1 cellular context compared by ENCODE assay signal in the genomic region with DNA sequence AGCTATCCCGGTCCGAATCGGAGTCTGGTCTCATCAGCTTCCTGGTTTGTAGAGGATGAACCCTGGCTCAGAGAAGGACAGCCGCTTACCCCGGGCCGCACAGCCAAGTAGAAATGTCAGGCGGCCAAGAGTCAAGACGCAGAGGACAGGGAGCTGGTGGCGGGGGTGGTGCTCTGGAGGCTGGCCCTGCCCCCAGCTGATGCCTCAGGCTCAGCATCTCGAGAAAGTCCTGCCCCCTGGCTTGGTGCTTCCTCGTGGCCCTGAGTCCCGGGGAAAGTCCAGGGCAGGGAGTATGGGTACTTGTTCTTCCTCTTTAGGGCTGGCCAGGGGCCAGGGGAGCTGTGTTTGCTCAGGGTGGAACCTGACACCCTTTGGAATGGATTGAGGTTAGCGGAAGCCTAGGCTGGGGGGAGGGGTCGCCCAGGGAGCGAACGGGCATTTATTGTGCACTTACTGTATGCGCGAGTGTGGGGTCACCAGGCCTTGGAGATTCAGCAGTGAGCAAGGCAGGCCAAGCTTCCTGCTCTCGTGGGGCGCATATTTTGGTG.
TF ChIP-seq lines count a peak whose summit lies in the region.

No MANE protein-coding gene starts in this region.

TF ChIP-seq in HepG2, 621 proteins besides CTCF, POLR2A, EP300 and RAD21 (continued from another document and continues in another):
- TF ChIP-seq, protein P1, sequence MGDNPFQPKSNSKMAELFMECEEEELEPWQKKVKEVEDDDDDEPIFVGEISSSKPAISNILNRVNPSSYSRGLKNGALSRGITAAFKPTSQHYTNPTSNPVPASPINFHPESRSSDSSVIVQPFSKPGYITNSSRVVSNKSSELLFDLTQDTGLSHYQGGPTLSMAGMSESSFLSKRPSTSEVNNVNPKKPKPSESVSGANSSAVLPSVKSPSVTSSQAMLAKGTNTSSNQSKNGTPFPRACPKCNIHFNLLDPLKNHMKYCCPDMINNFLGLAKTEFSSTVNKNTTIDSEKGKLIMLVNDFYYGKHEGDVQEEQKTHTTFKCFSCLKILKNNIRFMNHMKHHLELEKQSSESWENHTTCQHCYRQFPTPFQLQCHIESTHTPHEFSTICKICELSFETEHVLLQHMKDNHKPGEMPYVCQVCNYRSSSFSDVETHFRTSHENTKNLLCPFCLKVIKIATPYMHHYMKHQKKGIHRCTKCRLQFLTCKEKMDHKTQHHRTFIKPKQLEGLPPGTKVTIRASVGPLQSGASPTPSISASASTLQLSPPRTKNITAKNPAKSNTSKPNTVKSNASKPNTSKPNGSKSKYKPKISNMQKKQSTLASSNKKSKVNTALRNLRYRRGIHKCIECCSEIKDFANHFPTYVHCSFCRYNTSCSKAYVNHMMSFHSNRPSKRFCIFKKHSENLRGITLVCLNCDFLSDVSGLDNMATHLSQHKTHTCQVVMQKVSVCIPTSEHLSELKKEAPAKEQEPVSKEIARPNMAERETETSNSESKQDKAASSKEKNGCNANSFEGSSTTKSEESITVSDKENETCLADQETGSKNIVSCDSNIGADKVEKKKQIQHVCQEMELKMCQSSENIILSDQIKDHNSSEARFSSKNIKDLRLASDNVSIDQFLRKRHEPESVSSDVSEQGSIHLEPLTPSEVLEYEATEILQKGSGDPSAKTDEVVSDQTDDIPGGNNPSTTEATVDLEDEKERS (CRISPR knock-in tag; IDR thresholded peaks at IDR 0.05), result no peak; the same call in 1 of the 2 replicates
- TF ChIP-seq EZH2 (conservative IDR thresholded peaks at IDR 0.05; ENCODE audit: low read depth, low read length) (no peak), HNF4G (IDR thresholded peaks at IDR 0.05; ENCODE audit: borderline replicate concordance, low read depth, low read length) (peak; percentile 77), HNF4G (CRISPR knock-in tag; IDR thresholded peaks at IDR 0.05; ENCODE audit: borderline replicate concordance, low read depth) (peak; percentile 77; the same call in 1 of the 2 replicates), ZSCAN22 (CRISPR knock-in tag; IDR thresholded peaks at IDR 0.05) (no peak), MIXL1 (CRISPR knock-in tag; IDR thresholded peaks at IDR 0.05) (peak; percentile 67; the same call in 1 of the 2 replicates), MYC (CRISPR knock-in tag; IDR thresholded peaks at IDR 0.05; ENCODE audit: borderline replicate concordance) (peak; percentile 89; the same call in 1 of the 2 replicates), SP5 (CRISPR knock-in tag; IDR thresholded peaks at IDR 0.05; ENCODE audit: borderline replicate concordance, low read depth) (peak; percentile 95), GABPA (IDR thresholded peaks at IDR 0.05; ENCODE audit: low read depth, low read length) (no peak), GABPA (CRISPR knock-in tag; IDR thresholded peaks at IDR 0.05; ENCODE audit: low read depth) (peak; percentile 63), ZNF747 (CRISPR knock-in tag; IDR thresholded peaks at IDR 0.05; ENCODE audit: borderline replicate concordance) (peak; percentile 83; the same call in 1 of the 2 replicates), ZNF570 (CRISPR knock-in tag; IDR thresholded peaks at IDR 0.05; ENCODE audit: borderline replicate concordance) (no peak), KDM1A (CRISPR knock-in tag; IDR thresholded peaks at IDR 0.05) (peak; percentile 94), SIN3B (IDR thresholded peaks at IDR 0.05; ENCODE audit: low read length) (no peak), ZNF496 (CRISPR knock-in tag; IDR thresholded peaks at IDR 0.05; ENCODE audit: insufficient replicate concordance) (no peak), JUND (CRISPR knock-in tag; IDR thresholded peaks at IDR 0.05) (peak; percentile 65; the same call in 1 of the 2 replicates), NPAS2 (CRISPR knock-in tag; IDR thresholded peaks at IDR 0.05; ENCODE audit: borderline replicate concordance) (no peak), NFIC (IDR thresholded peaks at IDR 0.05; ENCODE audit: low read length) (peak; percentile 86), THYN1 (CRISPR knock-in tag; IDR thresholded peaks at IDR 0.05; ENCODE audit: borderline replicate concordance, low read depth) (no peak), MTF1 (CRISPR knock-in tag; IDR thresholded peaks at IDR 0.05) (no peak), DR1 (CRISPR knock-in tag; IDR thresholded peaks at IDR 0.05) (no peak), NR2F1 (CRISPR knock-in tag; IDR thresholded peaks at IDR 0.05) (0 out of 4 replicates have a peak, but pooled peaks of 1 of the 2 experiments have one; percentile 23), ZFP36L1 (CRISPR knock-in tag; IDR thresholded peaks at IDR 0.05) (no peak), ZNF224 (CRISPR knock-in tag; IDR thresholded peaks at IDR 0.05) (no peak), SALL1 (CRISPR knock-in tag; IDR thresholded peaks at IDR 0.05) (peak; percentile 95), HNRNPK (IDR thresholded peaks at IDR 0.05; ENCODE audit: low read depth, low read length, poor library complexity, severe bottlenecking) (no peak), TBP (CRISPR knock-in tag; IDR thresholded peaks at IDR 0.05) (no peak), ZNF782 (CRISPR knock-in tag; IDR thresholded peaks at IDR 0.05; ENCODE audit: borderline replicate concordance) (no peak), SMAD1 (CRISPR knock-in tag; IDR thresholded peaks at IDR 0.05; ENCODE audit: borderline replicate concordance, low read depth) (no peak), PHF21A (CRISPR knock-in tag; IDR thresholded peaks at IDR 0.05) (peak; percentile 94), TCF12 (IDR thresholded peaks at IDR 0.05) (no peak), TCF12 (CRISPR knock-in tag; IDR thresholded peaks at IDR 0.05) (0 out of 2 replicates have a peak, but pooled peaks have one; percentile 30), SMC3 (IDR thresholded peaks at IDR 0.05; ENCODE audit: low read length) (no peak), CBFB (CRISPR knock-in tag; IDR thresholded peaks at IDR 0.05) (peak; percentile 75; the same call in 1 of the 2 replicates), NFKB2 (CRISPR knock-in tag; IDR thresholded peaks at IDR 0.05; ENCODE audit: borderline replicate concordance) (peak; percentile 56; the same call in 1 of the 2 replicates)
- TF ChIP-seq, protein P2, sequence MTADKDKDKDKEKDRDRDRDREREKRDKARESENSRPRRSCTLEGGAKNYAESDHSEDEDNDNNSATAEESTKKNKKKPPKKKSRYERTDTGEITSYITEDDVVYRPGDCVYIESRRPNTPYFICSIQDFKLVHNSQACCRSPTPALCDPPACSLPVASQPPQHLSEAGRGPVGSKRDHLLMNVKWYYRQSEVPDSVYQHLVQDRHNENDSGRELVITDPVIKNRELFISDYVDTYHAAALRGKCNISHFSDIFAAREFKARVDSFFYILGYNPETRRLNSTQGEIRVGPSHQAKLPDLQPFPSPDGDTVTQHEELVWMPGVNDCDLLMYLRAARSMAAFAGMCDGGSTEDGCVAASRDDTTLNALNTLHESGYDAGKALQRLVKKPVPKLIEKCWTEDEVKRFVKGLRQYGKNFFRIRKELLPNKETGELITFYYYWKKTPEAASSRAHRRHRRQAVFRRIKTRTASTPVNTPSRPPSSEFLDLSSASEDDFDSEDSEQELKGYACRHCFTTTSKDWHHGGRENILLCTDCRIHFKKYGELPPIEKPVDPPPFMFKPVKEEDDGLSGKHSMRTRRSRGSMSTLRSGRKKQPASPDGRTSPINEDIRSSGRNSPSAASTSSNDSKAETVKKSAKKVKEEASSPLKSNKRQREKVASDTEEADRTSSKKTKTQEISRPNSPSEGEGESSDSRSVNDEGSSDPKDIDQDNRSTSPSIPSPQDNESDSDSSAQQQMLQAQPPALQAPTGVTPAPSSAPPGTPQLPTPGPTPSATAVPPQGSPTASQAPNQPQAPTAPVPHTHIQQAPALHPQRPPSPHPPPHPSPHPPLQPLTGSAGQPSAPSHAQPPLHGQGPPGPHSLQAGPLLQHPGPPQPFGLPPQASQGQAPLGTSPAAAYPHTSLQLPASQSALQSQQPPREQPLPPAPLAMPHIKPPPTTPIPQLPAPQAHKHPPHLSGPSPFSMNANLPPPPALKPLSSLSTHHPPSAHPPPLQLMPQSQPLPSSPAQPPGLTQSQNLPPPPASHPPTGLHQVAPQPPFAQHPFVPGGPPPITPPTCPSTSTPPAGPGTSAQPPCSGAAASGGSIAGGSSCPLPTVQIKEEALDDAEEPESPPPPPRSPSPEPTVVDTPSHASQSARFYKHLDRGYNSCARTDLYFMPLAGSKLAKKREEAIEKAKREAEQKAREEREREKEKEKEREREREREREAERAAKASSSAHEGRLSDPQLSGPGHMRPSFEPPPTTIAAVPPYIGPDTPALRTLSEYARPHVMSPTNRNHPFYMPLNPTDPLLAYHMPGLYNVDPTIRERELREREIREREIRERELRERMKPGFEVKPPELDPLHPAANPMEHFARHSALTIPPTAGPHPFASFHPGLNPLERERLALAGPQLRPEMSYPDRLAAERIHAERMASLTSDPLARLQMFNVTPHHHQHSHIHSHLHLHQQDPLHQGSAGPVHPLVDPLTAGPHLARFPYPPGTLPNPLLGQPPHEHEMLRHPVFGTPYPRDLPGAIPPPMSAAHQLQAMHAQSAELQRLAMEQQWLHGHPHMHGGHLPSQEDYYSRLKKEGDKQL (CRISPR knock-in tag; IDR thresholded peaks at IDR 0.05; ENCODE audit: low read depth), result peak; percentile 59; the same call in 1 of the 2 replicates
- TF ChIP-seq, protein P3, sequence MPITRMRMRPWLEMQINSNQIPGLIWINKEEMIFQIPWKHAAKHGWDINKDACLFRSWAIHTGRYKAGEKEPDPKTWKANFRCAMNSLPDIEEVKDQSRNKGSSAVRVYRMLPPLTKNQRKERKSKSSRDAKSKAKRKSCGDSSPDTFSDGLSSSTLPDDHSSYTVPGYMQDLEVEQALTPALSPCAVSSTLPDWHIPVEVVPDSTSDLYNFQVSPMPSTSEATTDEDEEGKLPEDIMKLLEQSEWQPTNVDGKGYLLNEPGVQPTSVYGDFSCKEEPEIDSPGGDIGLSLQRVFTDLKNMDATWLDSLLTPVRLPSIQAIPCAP (CRISPR knock-in tag; IDR thresholded peaks at IDR 0.05; ENCODE audit: low read depth), result no peak
- TF ChIP-seq, protein P4, sequence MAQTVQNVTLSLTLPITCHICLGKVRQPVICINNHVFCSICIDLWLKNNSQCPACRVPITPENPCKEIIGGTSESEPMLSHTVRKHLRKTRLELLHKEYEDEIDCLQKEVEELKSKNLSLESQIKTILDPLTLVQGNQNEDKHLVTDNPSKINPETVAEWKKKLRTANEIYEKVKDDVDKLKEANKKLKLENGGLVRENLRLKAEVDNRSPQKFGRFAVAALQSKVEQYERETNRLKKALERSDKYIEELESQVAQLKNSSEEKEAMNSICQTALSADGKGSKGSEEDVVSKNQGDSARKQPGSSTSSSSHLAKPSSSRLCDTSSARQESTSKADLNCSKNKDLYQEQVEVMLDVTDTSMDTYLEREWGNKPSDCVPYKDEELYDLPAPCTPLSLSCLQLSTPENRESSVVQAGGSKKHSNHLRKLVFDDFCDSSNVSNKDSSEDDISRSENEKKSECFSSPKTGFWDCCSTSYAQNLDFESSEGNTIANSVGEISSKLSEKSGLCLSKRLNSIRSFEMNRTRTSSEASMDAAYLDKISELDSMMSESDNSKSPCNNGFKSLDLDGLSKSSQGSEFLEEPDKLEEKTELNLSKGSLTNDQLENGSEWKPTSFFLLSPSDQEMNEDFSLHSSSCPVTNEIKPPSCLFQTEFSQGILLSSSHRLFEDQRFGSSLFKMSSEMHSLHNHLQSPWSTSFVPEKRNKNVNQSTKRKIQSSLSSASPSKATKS (CRISPR knock-in tag; IDR thresholded peaks at IDR 0.05), result no peak
- TF ChIP-seq, protein P5, sequence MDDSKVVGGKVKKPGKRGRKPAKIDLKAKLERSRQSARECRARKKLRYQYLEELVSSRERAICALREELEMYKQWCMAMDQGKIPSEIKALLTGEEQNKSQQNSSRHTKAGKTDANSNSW (CRISPR knock-in tag; IDR thresholded peaks at IDR 0.05; ENCODE audit: borderline replicate concordance), result no peak
- TF ChIP-seq, protein P6, sequence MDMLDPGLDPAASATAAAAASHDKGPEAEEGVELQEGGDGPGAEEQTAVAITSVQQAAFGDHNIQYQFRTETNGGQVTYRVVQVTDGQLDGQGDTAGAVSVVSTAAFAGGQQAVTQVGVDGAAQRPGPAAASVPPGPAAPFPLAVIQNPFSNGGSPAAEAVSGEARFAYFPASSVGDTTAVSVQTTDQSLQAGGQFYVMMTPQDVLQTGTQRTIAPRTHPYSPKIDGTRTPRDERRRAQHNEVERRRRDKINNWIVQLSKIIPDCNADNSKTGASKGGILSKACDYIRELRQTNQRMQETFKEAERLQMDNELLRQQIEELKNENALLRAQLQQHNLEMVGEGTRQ (IDR thresholded peaks at IDR 0.05; ENCODE audit: low read depth, low read length), result no peak
- TF ChIP-seq, protein P6 (CRISPR knock-in tag; IDR thresholded peaks at IDR 0.05; ENCODE audit: borderline replicate concordance), result no peak
- TF ChIP-seq, protein P7, sequence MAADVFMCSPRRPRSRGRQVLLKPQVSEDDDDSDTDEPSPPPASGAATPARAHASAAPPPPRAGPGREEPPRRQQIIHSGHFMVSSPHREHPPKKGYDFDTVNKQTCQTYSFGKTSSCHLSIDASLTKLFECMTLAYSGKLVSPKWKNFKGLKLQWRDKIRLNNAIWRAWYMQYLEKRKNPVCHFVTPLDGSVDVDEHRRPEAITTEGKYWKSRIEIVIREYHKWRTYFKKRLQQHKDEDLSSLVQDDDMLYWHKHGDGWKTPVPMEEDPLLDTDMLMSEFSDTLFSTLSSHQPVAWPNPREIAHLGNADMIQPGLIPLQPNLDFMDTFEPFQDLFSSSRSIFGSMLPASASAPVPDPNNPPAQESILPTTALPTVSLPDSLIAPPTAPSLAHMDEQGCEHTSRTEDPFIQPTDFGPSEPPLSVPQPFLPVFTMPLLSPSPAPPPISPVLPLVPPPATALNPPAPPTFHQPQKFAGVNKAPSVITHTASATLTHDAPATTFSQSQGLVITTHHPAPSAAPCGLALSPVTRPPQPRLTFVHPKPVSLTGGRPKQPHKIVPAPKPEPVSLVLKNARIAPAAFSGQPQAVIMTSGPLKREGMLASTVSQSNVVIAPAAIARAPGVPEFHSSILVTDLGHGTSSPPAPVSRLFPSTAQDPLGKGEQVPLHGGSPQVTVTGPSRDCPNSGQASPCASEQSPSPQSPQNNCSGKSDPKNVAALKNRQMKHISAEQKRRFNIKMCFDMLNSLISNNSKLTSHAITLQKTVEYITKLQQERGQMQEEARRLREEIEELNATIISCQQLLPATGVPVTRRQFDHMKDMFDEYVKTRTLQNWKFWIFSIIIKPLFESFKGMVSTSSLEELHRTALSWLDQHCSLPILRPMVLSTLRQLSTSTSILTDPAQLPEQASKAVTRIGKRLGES (CRISPR knock-in tag; IDR thresholded peaks at IDR 0.05; ENCODE audit: borderline replicate concordance), result no peak
- TF ChIP-seq, protein P8, sequence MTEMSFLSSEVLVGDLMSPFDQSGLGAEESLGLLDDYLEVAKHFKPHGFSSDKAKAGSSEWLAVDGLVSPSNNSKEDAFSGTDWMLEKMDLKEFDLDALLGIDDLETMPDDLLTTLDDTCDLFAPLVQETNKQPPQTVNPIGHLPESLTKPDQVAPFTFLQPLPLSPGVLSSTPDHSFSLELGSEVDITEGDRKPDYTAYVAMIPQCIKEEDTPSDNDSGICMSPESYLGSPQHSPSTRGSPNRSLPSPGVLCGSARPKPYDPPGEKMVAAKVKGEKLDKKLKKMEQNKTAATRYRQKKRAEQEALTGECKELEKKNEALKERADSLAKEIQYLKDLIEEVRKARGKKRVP (CRISPR knock-in tag; IDR thresholded peaks at IDR 0.05), result no peak
